Comparison of ENCODE assay signal across 8 cellular contexts in genomic region chr1:30756545-30757195, GRCh38. TPM values are rescaled to one million over a fixed set of nuclear protein-coding genes. Genes with fewer than 3 reads are reported as not detected.
DNase-seq lines count a peak whose midpoint lies in the region; FAIRE-seq and TF ChIP-seq lines count a peak whose summit lies in the region.

No MANE protein-coding gene starts in this region.

- peak overlapping the region; percentile 98 for H3K4me3 Mint-ChIP-seq in activated naive CD4-positive, alpha-beta T cell treated with anti-CD3 and anti-CD28 coated beads, Interleukin-2, amount 50 U/mL, for 24 hours
- H3K4me3 Mint-ChIP-seq in mesothelial cell of epicardium = no peak overlapping the region

- CTCF ChIA-PET in A673 (lab: Charles Lee) = no interaction called here

- H3K27me3 ChIP-seq in left ventricle myocardium inferior (ENCODE audit: low read depth) (peaks cover 25% of the 10 kb centered on the region), small intestine (ENCODE audit: control insufficient read depth in 2 of 2, insufficient read depth in 2 of 2, low read length in 2 of 2) (no peaks in the 10 kb centered on the region), A673 (replicated peaks; ENCODE audit: insufficient read depth, low read depth, low read length, poor library complexity) (no peaks in the 10 kb centered on the region)

- DNase-seq in GM12892 (ENCODE audit: insufficient read length) (no peak), SIG-M5 (lab: John Stamatoyannopoulos, UW) (peak; percentile 98), left ventricle myocardium inferior (peak; percentile 47), small intestine (peak; percentile 49), DMS153 treated with DMSO at 0.1 percent for 48 hours (lab: John Stamatoyannopoulos, UW; ENCODE audit: unreplicated experiment) (no peak), mesothelial cell of epicardium (ENCODE audit: low spot score in 2 of 2, unreplicated experiment in 2 of 2) (no peak), A673 (ENCODE audit: low spot score) (no peak)

- peak overlapping the region; percentile 55 for H3K4me3 ChIP-seq in left ventricle myocardium inferior
- peak overlapping the region; percentile 52 to 64 for H3K4me3 ChIP-seq in small intestine (ENCODE audit: low read depth in 1 of 2, low read length in 2 of 2)
- no peak overlapping the region for H3K4me3 ChIP-seq in A673 (ENCODE audit: low read depth, low read length, poor library complexity, severe bottlenecking)

- no peaks in the 10 kb centered on the region for H3K27me3 Mint-ChIP-seq in activated naive CD4-positive, alpha-beta T cell treated with anti-CD3 and anti-CD28 coated beads, Interleukin-2, amount 50 U/mL, for 24 hours
- H3K27me3 Mint-ChIP-seq in mesothelial cell of epicardium (ENCODE audit: low read depth) = no peaks in the 10 kb centered on the region

- H3K27ac ChIP-seq in left ventricle myocardium inferior (replicated peaks) = peak overlapping the region; percentile 59
- peak overlapping the region; percentile 4 to 80 for H3K27ac ChIP-seq in small intestine (ENCODE audit: low read depth in 1 of 2, low read length in 1 of 2)
- H3K27ac ChIP-seq in A673 (ENCODE audit: low read depth, low read length, poor library complexity, severe bottlenecking) = no peak overlapping the region

- H3K9me3 ChIP-seq in left ventricle myocardium inferior (replicated peaks) = no peaks in the 10 kb centered on the region
- no peaks in the 10 kb centered on the region for H3K9me3 ChIP-seq in small intestine (ENCODE audit: control insufficient read depth, low read depth)
- no peaks in the 10 kb centered on the region for H3K9me3 ChIP-seq in A673 (ENCODE audit: low read depth, low read length, poor library complexity, severe bottlenecking)

- no peak for TF ChIP-seq CTCF in left ventricle myocardium inferior (IDR thresholded peaks at IDR 0.05; ENCODE audit: borderline replicate concordance)
- no peak for TF ChIP-seq CTCF in mesothelial cell of epicardium (IDR thresholded peaks at IDR 0.05; ENCODE audit: unreplicated experiment)
- no peak for TF ChIP-seq CTCF in A673 (conservative IDR thresholded peaks at IDR 0.05; ENCODE audit: low read depth, low read length)

- intact Hi-C loops in left ventricle myocardium inferior (cut with micrococcal nuclease) (no loop called here), A673 (cut with micrococcal nuclease; ENCODE audit: unreplicated experiment) (no loop called here)

- H3K4me1 ChIP-seq in left ventricle myocardium inferior (peaks cover 33% of the 10 kb centered on the region), small intestine (ENCODE audit: control insufficient read depth in 2 of 2, insufficient read depth in 1 of 2, low read depth in 1 of 2, low read length in 1 of 2) (no peaks in the 10 kb centered on the region), A673 (ENCODE audit: insufficient read depth, low read length, poor library complexity, severe bottlenecking) (peaks cover 6% of the 10 kb centered on the region)

- H3K9me3 Mint-ChIP-seq in activated naive CD4-positive, alpha-beta T cell treated with anti-CD3 and anti-CD28 coated beads, Interleukin-2, amount 50 U/mL, for 24 hours = no peaks in the 10 kb centered on the region
- H3K9me3 Mint-ChIP-seq in mesothelial cell of epicardium = no peaks in the 10 kb centered on the region

- 57 to 70% (median 57%) methylated on average over 11 of the region's 11 CpGs for WGBS in small intestine, 3 donors

- H3K27ac Mint-ChIP-seq in activated naive CD4-positive, alpha-beta T cell treated with anti-CD3 and anti-CD28 coated beads, Interleukin-2, amount 50 U/mL, for 24 hours = peak overlapping the region; percentile 99
- H3K27ac Mint-ChIP-seq in mesothelial cell of epicardium = no peak overlapping the region

- BruUV-seq in A673 (replicated peaks; lab: Mats Ljungman, UMichigan) = no TSS peak

- FAIRE-seq in GM12892 (lab: Jason Lieb, UNC) = no peak
- FAIRE-seq in small intestine (lab: Jason Lieb, UNC) = no peak

- H3K4me1 Mint-ChIP-seq in activated naive CD4-positive, alpha-beta T cell treated with anti-CD3 and anti-CD28 coated beads, Interleukin-2, amount 50 U/mL, for 24 hours = peaks cover 96% of the 10 kb centered on the region
- H3K4me1 Mint-ChIP-seq in mesothelial cell of epicardium = peaks cover 11% of the 10 kb centered on the region

- peak; percentile 72 for TF ChIP-seq POLR2A in GM12892 (IDR thresholded peaks at IDR 0.05; ENCODE audit: low read depth, low read length)

- no peaks in the 10 kb centered on the region for H3K36me3 ChIP-seq in left ventricle myocardium inferior
- H3K36me3 ChIP-seq in small intestine (ENCODE audit: control insufficient read depth in 2 of 2, insufficient read depth in 2 of 2, low read length in 2 of 2) = no peaks in the 10 kb centered on the region
- no peaks in the 10 kb centered on the region for H3K36me3 ChIP-seq in A673 (ENCODE audit: insufficient read depth, low read length, poor library complexity, severe bottlenecking)

- POLR2A ChIA-PET in A673 (lab: Charles Lee; ENCODE audit: low non-redundant PET) = no interaction called here

- peaks cover 2% of the 10 kb centered on the region for H3K36me3 Mint-ChIP-seq in activated naive CD4-positive, alpha-beta T cell treated with anti-CD3 and anti-CD28 coated beads, Interleukin-2, amount 50 U/mL, for 24 hours
- no peaks in the 10 kb centered on the region for H3K36me3 Mint-ChIP-seq in mesothelial cell of epicardium

RNA-seq across cellular contexts. Expression of gene LAPTM5, which starts 0.9 kb away (rescaled TPM):
- 808 TPM for polyA plus RNA-seq in GM12892 (2012; ENCODE audit: missing spikeins)
- 18.8 TPM for total RNA-seq in left ventricle myocardium inferior
- polyA plus RNA-seq in small intestine = 10 to 100 TPM; 10.5 to 58.1 (median 50.0) TPM
- total RNA-seq in mesothelial cell of epicardium = 0.11 TPM in 1 of 3 replicates, not detected in the others
- not detected in 2 replicates for total RNA-seq in A673 (2021)

RNA-seq across cellular contexts. Expression of gene MATN1, which starts 33.3 kb away (rescaled TPM):
- 0.30 TPM for polyA plus RNA-seq in GM12892 (2012; ENCODE audit: missing spikeins)
- total RNA-seq in left ventricle myocardium inferior (not detected), mesothelial cell of epicardium (4.0 to 5.6 TPM (median 4.9 TPM) in 3 replicates), A673 (2021) (not detected in 2 replicates)
- polyA plus RNA-seq in small intestine = under 1 TPM in 1 of 3 donors, not detected in 2; 0.03 TPM

Comparison
In these comparisons a context has a peak if more than half of its experiments do, and no peak if none do; other contexts are left out.
1. DNase-seq: peak in SIG-M5 (single experiment), left ventricle myocardium inferior (single experiment) and small intestine (single experiment); none in GM12892 (single experiment), DMS153 treated with DMSO at 0.1 percent for 48 hours (single experiment), mesothelial cell of epicardium (0 of 2) and A673 (single experiment).
2. RNA of gene LAPTM5, which starts 0.9 kb away (total RNA-seq): 18.8 TPM in left ventricle myocardium inferior (single experiment); 0.11 TPM in mesothelial cell of epicardium and not detected in A673; every median in the first group is over 10 times any median in the second.